ENCODE assay signal across 19 cellular contexts in genomic region chr4:11111876-11112275, GRCh38.
A peak's percentile ranks its signal among the peaks of the same experiment; 100 is the strongest.
DNase-seq lines count a peak whose midpoint lies in the region; ATAC-seq and TF ChIP-seq lines count a peak whose summit lies in the region.
"Had no signal": no experiment of that assay in that cellular context is flagged by ENCODE, and none has a peak within 500 bp of the region (broad histone marks: within the 10 kb centered on the region; RNA-seq: fewer than 3 reads in every experiment).

No MANE protein-coding gene starts in this region.

- no peak for TF ChIP-seq CTCF in DOHH2 (IDR thresholded peaks at IDR 0.05; ENCODE audit: low read depth, low read length, poor library complexity, severe bottlenecking)

- CTCF ChIA-PET in activated CD4-positive, alpha-beta T cell treated with anti-CD3 and anti-CD28 coated beads for 36 hours (lab: Charles Lee) = no interaction called here

- peaks cover 17 to 37% of the 10 kb centered on the region in 2 donors for H3K4me1 Mint-ChIP-seq in stimulated activated naive B cell treated with anti-CD40 and anti-IgM and Interleukin-4, amounts not matched to agents 10 μg/mL and 1 μg/mL and 100 μg/mL, for 72 hours
- no peaks in the 10 kb centered on the region for H3K4me1 Mint-ChIP-seq in activated CD4-positive, alpha-beta T cell treated with anti-CD3 and anti-CD28 coated beads for 36 hours

- H3F3A ChIP-seq in DOHH2 (ENCODE audit: control insufficient read depth, insufficient read depth) = no peaks in the 10 kb centered on the region

- H3K9me3 Mint-ChIP-seq in stimulated activated naive B cell treated with anti-CD40 and anti-IgM and Interleukin-4, amounts not matched to agents 10 μg/mL and 1 μg/mL and 100 μg/mL, for 72 hours = peaks cover 10% of the 10 kb centered on the region in 2 donors
- no peaks in the 10 kb centered on the region for H3K9me3 Mint-ChIP-seq in activated CD4-positive, alpha-beta T cell treated with anti-CD3 and anti-CD28 coated beads for 36 hours (ENCODE audit: low read depth)
- H3K9me3 Mint-ChIP-seq: CD8-positive, alpha-beta T cell had no signal

- peaks cover 15% of the 10 kb centered on the region; the same call in 1 of the 2 replicates for H3K36me3 ChIP-seq in DOHH2 (ENCODE audit: control insufficient read depth, low read length)

- peak overlapping the region; percentile 39 for H3K4me2 ChIP-seq in DOHH2 (ENCODE audit: low read length)

- no peak overlapping the region for H3K4me3 Mint-ChIP-seq in stimulated activated naive B cell treated with anti-CD40 and anti-IgM and Interleukin-4, amounts not matched to agents 10 μg/mL and 1 μg/mL and 100 μg/mL, for 72 hours
- no peak overlapping the region for H3K4me3 Mint-ChIP-seq in activated CD4-positive, alpha-beta T cell treated with anti-CD3 and anti-CD28 coated beads for 36 hours
- H3K4me3 Mint-ChIP-seq: CD14-positive monocyte; CD8-positive, alpha-beta T cell; HFFc6 had no signal

- H3K9me3 ChIP-seq in DOHH2 (ENCODE audit: control insufficient read depth, insufficient read depth, low read length) = peaks cover 8% of the 10 kb centered on the region; the same call in 1 of the 2 replicates

- no peak overlapping the region for H3K27ac Mint-ChIP-seq in stimulated activated naive B cell treated with anti-CD40 and anti-IgM and Interleukin-4, amounts not matched to agents 10 μg/mL and 1 μg/mL and 100 μg/mL, for 72 hours
- H3K27ac Mint-ChIP-seq in activated CD4-positive, alpha-beta T cell treated with anti-CD3 and anti-CD28 coated beads for 36 hours = no peak overlapping the region
- H3K27ac Mint-ChIP-seq: CD14-positive monocyte; CD8-positive, alpha-beta T cell; HFFc6 had no signal

- H3K27ac ChIP-seq in DOHH2 (ENCODE audit: low read depth, low read length) = peak overlapping the region; percentile 79
- H3K27ac ChIP-seq: HL-60 had no signal

- POLR2A ChIA-PET in activated CD4-positive, alpha-beta T cell treated with anti-CD3 and anti-CD28 coated beads for 36 hours (lab: Charles Lee) = no interaction called here

- H3K4me1 ChIP-seq in DOHH2 (ENCODE audit: control insufficient read depth, low read length) = peaks cover 80% of the 10 kb centered on the region

- H3K4me3 ChIP-seq in DOHH2 (ENCODE audit: low read length) = peak overlapping the region; percentile 27
- H3K4me3 ChIP-seq: GM12878, K562 had no signal

- peak; percentile 14 to 18 for ATAC-seq in stimulated activated naive B cell treated with anti-CD40 and anti-IgM and Interleukin-4, amounts not matched to agents 10 μg/mL and 1 μg/mL and 100 μg/mL, for 72 hours (replicated peaks)
- no peak for ATAC-seq in HG02763 (IDR thresholded peaks at IDR 0.05; ENCODE audit: unreplicated experiment)
- no peak for ATAC-seq in activated CD4-positive, alpha-beta T cell treated with anti-CD3 and anti-CD28 coated beads for 36 hours
- ATAC-seq: CD8-positive, alpha-beta T cell; GM12878; K562 had no signal

- intact Hi-C loops in activated CD4-positive, alpha-beta T cell treated with anti-CD3 and anti-CD28 coated beads for 36 hours (cut with DNase I, micrococcal nuclease) = no loop called here

- peaks cover 6 to 10% of the 10 kb centered on the region in 2 donors for H3K36me3 Mint-ChIP-seq in stimulated activated naive B cell treated with anti-CD40 and anti-IgM and Interleukin-4, amounts not matched to agents 10 μg/mL and 1 μg/mL and 100 μg/mL, for 72 hours
- H3K36me3 Mint-ChIP-seq in activated CD4-positive, alpha-beta T cell treated with anti-CD3 and anti-CD28 coated beads for 36 hours (ENCODE audit: low read depth) = no peaks in the 10 kb centered on the region
- H3K36me3 Mint-ChIP-seq: CD14-positive monocyte; CD8-positive, alpha-beta T cell had no signal

- no peaks in the 10 kb centered on the region for H3K27me3 ChIP-seq in DOHH2 (ENCODE audit: control insufficient read depth, low read length)

- peak; percentile 37 for DNase-seq in DMS 273 (lab: John Stamatoyannopoulos, UW; ENCODE audit: unreplicated experiment)
- DNase-seq in DMS 273 treated with DMSO at 0.1 percent for 48 hours (lab: John Stamatoyannopoulos, UW) = no peak
- DNase-seq in NCI-H2081 treated with DMSO at 0.1 percent for 48 hours (lab: John Stamatoyannopoulos, UW) = peak; percentile 17
- no peak for DNase-seq in stimulated activated naive B cell treated with anti-CD40 and anti-IgM and Interleukin-4, amounts not matched to agents 10 μg/mL and 1 μg/mL and 100 μg/mL, for 72 hours
- DNase-seq in NK-92 (lab: John Stamatoyannopoulos, UW; ENCODE audit: unreplicated experiment) = no peak
- no peak for DNase-seq in activated CD4-positive, alpha-beta T cell treated with anti-CD3 and anti-CD28 coated beads for 36 hours
- DNase-seq: 8988T; ACHN; CD8-positive, alpha-beta T cell; COR-L47; DMS53; HCEC 1CT; HFFc6 had no signal

- no peaks in the 10 kb centered on the region for H3K9me2 ChIP-seq in DOHH2 (replicated peaks; ENCODE audit: control insufficient read depth, low read length)

- H3K27me3 Mint-ChIP-seq in stimulated activated naive B cell treated with anti-CD40 and anti-IgM and Interleukin-4, amounts not matched to agents 10 μg/mL and 1 μg/mL and 100 μg/mL, for 72 hours = no peaks in the 10 kb centered on the region
- no peaks in the 10 kb centered on the region for H3K27me3 Mint-ChIP-seq in activated CD4-positive, alpha-beta T cell treated with anti-CD3 and anti-CD28 coated beads for 36 hours

- H4K20me1 ChIP-seq in DOHH2 (ENCODE audit: control insufficient read depth, insufficient read depth, low read depth, low read length) = no peaks in the 10 kb centered on the region

- no peaks in the 10 kb centered on the region for H3K79me2 ChIP-seq in DOHH2 (ENCODE audit: control insufficient read depth, low read length)

Comparison
In these comparisons a context has a peak if more than half of its experiments do, and no peak if none do; other contexts are left out.
1. DNase-seq: peak in DMS 273 (single experiment) and NCI-H2081 treated with DMSO at 0.1 percent for 48 hours (single experiment); none in DMS 273 treated with DMSO at 0.1 percent for 48 hours (single experiment), stimulated activated naive B cell treated with anti-CD40 and anti-IgM and Interleukin-4, amounts not matched to agents 10 μg/mL and 1 μg/mL and 100 μg/mL, for 72 hours (single experiment), NK-92 (single experiment) and activated CD4-positive, alpha-beta T cell treated with anti-CD3 and anti-CD28 coated beads for 36 hours (single experiment).
2. ATAC-seq: peak in stimulated activated naive B cell treated with anti-CD40 and anti-IgM and Interleukin-4, amounts not matched to agents 10 μg/mL and 1 μg/mL and 100 μg/mL, for 72 hours (2 of 2); none in HG02763 (single experiment) and activated CD4-positive, alpha-beta T cell treated with anti-CD3 and anti-CD28 coated beads for 36 hours (single experiment).